8 cellular contexts compared by ENCODE assay signal in genomic region chr3:188947983-188948657, GRCh38.
DNase-seq lines count a peak whose midpoint lies in the region; ATAC-seq and TF ChIP-seq lines count a peak whose summit lies in the region.

No MANE protein-coding gene starts in this region.

- no peaks in the 10 kb centered on the region for H3K79me2 ChIP-seq in mammary epithelial cell (ENCODE audit: insufficient read depth, low read length)

- H3K36me3 ChIP-seq in mammary epithelial cell (ENCODE audit: insufficient read depth, low read length): no peaks in the 10 kb centered on the region

- H3K4me1 ChIP-seq in mammary epithelial cell (ENCODE audit: insufficient read depth, low read length): peaks cover 37% of the 10 kb centered on the region

- H3K9me3 ChIP-seq in mammary epithelial cell (replicated peaks; ENCODE audit: insufficient read depth, low read length): no peaks in the 10 kb centered on the region

- BruUV-seq in mammary epithelial cell (replicated peaks; lab: Mats Ljungman, UMichigan): no TSS peak

- peak overlapping the region; percentile 86 for H3K27ac ChIP-seq in mammary epithelial cell (ENCODE audit: insufficient read depth, low read depth, low read length)
- peak overlapping the region; percentile 51 to 95 (median 83) for H3K27ac ChIP-seq in skin epidermis

- H4K20me1 ChIP-seq in mammary epithelial cell (ENCODE audit: insufficient read depth, low read length): no peaks in the 10 kb centered on the region

- H3K27me3 ChIP-seq in mammary epithelial cell (ENCODE audit: insufficient read depth, low read length): no peaks in the 10 kb centered on the region

- CTCF ChIA-PET in mammary epithelial cell (lab: Charles Lee; ENCODE audit: low non-redundant PET): interaction anchor here (0.6 kb wide), 1 partner anchor 237 kb away, joined by 15 read pairs; no protein-coding TSS in a partner anchor

- H3K4me3 ChIP-seq in mammary epithelial cell (replicated peaks in 1 of 3; ENCODE audit: insufficient read depth in 1 of 3, low read depth in 2 of 3, low read length in 3 of 3): peak overlapping the region in 2 of 3 experiments; percentile 43 to 47
- peak overlapping the region; percentile 13 to 36 (median 22) for H3K4me3 ChIP-seq in skin epidermis

- in situ Hi-C loops in mammary epithelial cell (cut with MboI; ENCODE audit: low sequenced_read_pairs in 2 of 2): no loop called here

- peak overlapping the region; percentile 90 for H2AFZ ChIP-seq in mammary epithelial cell (ENCODE audit: low read depth, low read length)

- H3K4me2 ChIP-seq in mammary epithelial cell (ENCODE audit: insufficient read depth, low read depth, low read length): peak overlapping the region; percentile 83

- dilution Hi-C loops in mammary epithelial cell (cut with HindIII; ENCODE audit: low sequenced_read_pairs): no loop called here

- DNase-seq in GM04503 (ENCODE audit: low read depth): peak; percentile 84
- DNase-seq in NCI-H510A (lab: John Stamatoyannopoulos, UW): peak; percentile 81
- peak; percentile 79 for DNase-seq in mammary epithelial cell
- peak; percentile 85 for DNase-seq in iPS-NIHi7 (ENCODE audit: extremely low spot score)
- DNase-seq in MV-4-11 (lab: John Stamatoyannopoulos, UW): no peak

- H3K9ac ChIP-seq in mammary epithelial cell (ENCODE audit: insufficient read depth, low read length): peak overlapping the region; percentile 60

- ATAC-seq in GM18511 (IDR thresholded peaks at IDR 0.05; ENCODE audit: unreplicated experiment) (no peak), HG03521 (IDR thresholded peaks at IDR 0.05; ENCODE audit: unreplicated experiment) (no peak)

- no peak for TF ChIP-seq CTCF in mammary epithelial cell (conservative IDR thresholded peaks at IDR 0.05 in 1 of 2, IDR thresholded peaks at IDR 0.05 in 1 of 2; ENCODE audit: extremely low read depth in 1 of 2, insufficient read depth in 1 of 2, low read depth in 1 of 2, low read length in 2 of 2)

- 3% methylated on average over 11 of the region's 23 CpGs for WGBS in mammary epithelial cell (ENCODE audit: low coverage, missing lambda C conversion rate)

- intact Hi-C loops in mammary epithelial cell (cut with micrococcal nuclease): loop anchor here (1.0 to 5.0 kb wide), 2 partner anchors 115 to 601 kb away; no protein-coding TSS in a partner anchor
